In genomic region chr13:36920612-36921185, GRCh38 we compare ENCODE assay signal across 8 cellular contexts. TPM values are rescaled to one million over a fixed set of nuclear protein-coding genes. Genes with fewer than 3 reads are reported as not detected.
A peak's percentile ranks its signal among the peaks of the same experiment; 100 is the strongest.
DNase-seq lines count a peak whose midpoint lies in the region; ATAC-seq and TF ChIP-seq lines count a peak whose summit lies in the region.

No MANE protein-coding gene starts in this region.

- H3K4me3 ChIP-seq in ascending aorta: peak overlapping the region; percentile 81 to 87
- peak overlapping the region; percentile 62 for H3K4me3 ChIP-seq in lower lobe of right lung
- H3K4me3 ChIP-seq in upper lobe of left lung: peak overlapping the region; percentile 13 to 83 (median 68)

- peak overlapping the region; percentile 88 to 89 for H3K27ac ChIP-seq in ascending aorta
- H3K27ac ChIP-seq in lower lobe of right lung: peak overlapping the region; percentile 69
- H3K27ac ChIP-seq in upper lobe of left lung: peak overlapping the region in 3 of 4 donors; percentile 55 to 85 (median 78)

- no peak for TF ChIP-seq POLR2A in upper lobe of left lung (IDR thresholded peaks at IDR 0.05)

- H3K27me3 ChIP-seq in ascending aorta: no peaks in the 10 kb centered on the region
- H3K27me3 ChIP-seq in lower lobe of right lung (ENCODE audit: low read depth): peaks cover 5% of the 10 kb centered on the region
- H3K27me3 ChIP-seq in upper lobe of left lung: peaks cover 0 to 6% (median 0%) of the 10 kb centered on the region in 4 donors

- intact Hi-C loops in activated naive CD4-positive, alpha-beta T cell treated with anti-CD3 and anti-CD28 coated beads for 36 hours (cut with micrococcal nuclease): loop anchor here (5.0 kb wide), 1 partner anchor 77 kb away; the partner anchor contains the start of gene ALG5
- intact Hi-C loops in ascending aorta (cut with DNase I) (loop anchor here (1.0 to 2.0 kb wide), 2 partner anchors 79 to 102 kb away; partner anchors contain the start of genes ALG5 and RFXAP), lower lobe of right lung (cut with DNase I) (no loop called here)

- H3K4me1 Mint-ChIP-seq in activated naive CD4-positive, alpha-beta T cell treated with anti-CD3 and anti-CD28 coated beads for 36 hours (ENCODE audit: low read depth): peaks cover 3% of the 10 kb centered on the region

- TF ChIP-seq EP300 in upper lobe of left lung (IDR thresholded peaks at IDR 0.05): no peak

- H3K4me1 ChIP-seq in ascending aorta: peaks cover 0 to 15% of the 10 kb centered on the region in 2 donors
- peaks cover 7% of the 10 kb centered on the region for H3K4me1 ChIP-seq in lower lobe of right lung
- peaks cover 0 to 27% (median 5%) of the 10 kb centered on the region in 4 donors for H3K4me1 ChIP-seq in upper lobe of left lung

- H3K27ac Mint-ChIP-seq in activated naive CD4-positive, alpha-beta T cell treated with anti-CD3 and anti-CD28 coated beads for 36 hours: no peak overlapping the region

- DNase-seq in activated naive CD4-positive, alpha-beta T cell treated with anti-CD3 and anti-CD28 coated beads for 36 hours: no peak
- DNase-seq in activated naive CD4-positive, alpha-beta T cell treated with anti-CD3 and anti-CD28 coated beads, Interleukin-2, amount 50 U/mL, for 16 hours: no peak
- no peak for DNase-seq in ascending aorta (ENCODE audit: low spot score in 2 of 2)
- no peak for DNase-seq in lower lobe of right lung
- DNase-seq in upper lobe of left lung: no peak
- no peak for DNase-seq in T-helper 9 cell
- no peak for DNase-seq in activated CD4-positive, alpha-beta T cell treated with anti-CD3 and anti-CD28 coated beads, Interleukin-2, amount 50 U/mL, for 1 hour
- no peak for DNase-seq in NCI-H2081 treated with DMSO at 0.1 percent for 48 hours (lab: John Stamatoyannopoulos, UW)

- H3K36me3 ChIP-seq in ascending aorta (no peaks in the 10 kb centered on the region), lower lobe of right lung (no peaks in the 10 kb centered on the region), upper lobe of left lung (no peaks in the 10 kb centered on the region)

- H3K9me3 Mint-ChIP-seq in activated naive CD4-positive, alpha-beta T cell treated with anti-CD3 and anti-CD28 coated beads for 36 hours: no peaks in the 10 kb centered on the region

- TF ChIP-seq CTCF in ascending aorta (IDR thresholded peaks at IDR 0.05): no peak
- no peak for TF ChIP-seq CTCF in lower lobe of right lung (IDR thresholded peaks at IDR 0.05)
- TF ChIP-seq CTCF in upper lobe of left lung (IDR thresholded peaks at IDR 0.05): no peak

- H3K4me3 Mint-ChIP-seq in activated naive CD4-positive, alpha-beta T cell treated with anti-CD3 and anti-CD28 coated beads for 36 hours: peak overlapping the region; percentile 62

- 60 to 65% methylated on average over 9 to 10 of the region's 11 CpGs for WGBS in upper lobe of left lung, 2 donors

- H3K36me3 Mint-ChIP-seq in activated naive CD4-positive, alpha-beta T cell treated with anti-CD3 and anti-CD28 coated beads for 36 hours (ENCODE audit: low read depth): no peaks in the 10 kb centered on the region

- peaks cover 50% of the 10 kb centered on the region for H3K27me3 Mint-ChIP-seq in activated naive CD4-positive, alpha-beta T cell treated with anti-CD3 and anti-CD28 coated beads for 36 hours (ENCODE audit: low read depth)

- no peaks in the 10 kb centered on the region for H3K9me3 ChIP-seq in ascending aorta
- no peaks in the 10 kb centered on the region for H3K9me3 ChIP-seq in lower lobe of right lung
- no peaks in the 10 kb centered on the region for H3K9me3 ChIP-seq in upper lobe of left lung

- CTCF ChIA-PET in activated naive CD4-positive, alpha-beta T cell treated with anti-CD3 and anti-CD28 coated beads for 36 hours (lab: Charles Lee): no interaction called here

- ATAC-seq in lower lobe of right lung: no peak
- no peak for ATAC-seq in upper lobe of left lung (ENCODE audit: low FRiP score in 2 of 2)

RNA-seq across cellular contexts. Expression of gene SMAD9, which starts 0.7 kb away (rescaled TPM):
- under 1 TPM in 1 of 2 experiments, not detected in 1; 0.05 TPM for total RNA-seq in activated naive CD4-positive, alpha-beta T cell treated with anti-CD3 and anti-CD28 coated beads for 36 hours
- total RNA-seq in ascending aorta (24.5 TPM), lower lobe of right lung (17.6 TPM), upper lobe of left lung (10 to 100 TPM in 4 of 6 donors, 1 to 10 TPM in 2; 8.4 to 15.9 (median 11.5) TPM)

Comparison
In these comparisons a context has a peak if more than half of its experiments do, and no peak if none do; other contexts are left out.
1. RNA of gene SMAD9, which starts 0.7 kb away (total RNA-seq): 24.5 TPM in ascending aorta (single experiment), 17.6 TPM in lower lobe of right lung (single experiment) and 8.4 to 15.9 TPM in upper lobe of left lung; 0.05 TPM in activated naive CD4-positive, alpha-beta T cell treated with anti-CD3 and anti-CD28 coated beads for 36 hours; every median in the first group is over 4 times any median in the second.
2. Peak in every context shown above with its lines, with median percentiles within 50 percentile points of each other: H3K27ac ChIP-seq and H3K4me3 ChIP-seq.